Comparison of ENCODE assay signal across 25 cellular contexts in genomic region chr1:94475232-94475631, GRCh38.
"Had no signal": no experiment of that assay in that cellular context is flagged by ENCODE, and none has a peak within 500 bp of the region (broad histone marks: within the 10 kb centered on the region; RNA-seq: fewer than 3 reads in every experiment).

No MANE protein-coding gene starts in this region.

- DNase-seq: occipital lobe; ovary; posterior cingulate gyrus; psoas muscle; right cardiac atrium; right lobe of liver; sigmoid colon; small intestine; stimulated activated CD4-positive, alpha-beta T cell treated with anti-CD3 and anti-CD28 coated beads, Interleukin-15, amount 100 ng/mL, for 24 hours; stimulated activated CD4-positive, alpha-beta T cell treated with anti-CD3 and anti-CD28 coated beads, Interleukin-2, amount 100 ng/mL, for 24 hours; stimulated activated CD4-positive, alpha-beta T cell treated with anti-CD3 and anti-CD28 coated beads, Interleukin-2, amount 100 ng/mL, for 48 hours; stimulated activated CD4-positive, alpha-beta T cell treated with anti-CD3 and anti-CD28 coated beads, Interleukin-4, amount 100 ng/mL, for 24 hours; stimulated activated naive B cell treated with anti-CD40 and anti-IgM and Interleukin-4, amounts not matched to agents 10 μg/mL and 1 μg/mL and 100 μg/mL, for 72 hours; stimulated activated naive CD4-positive, alpha-beta T cell treated with Interleukin-2 at 50 U/mL for 16 hours; stomach; thyroid gland; trophoblast cell; upper lobe of left lung had no signal

- H3K4me3 ChIP-seq: neural progenitor cell, ovary, psoas muscle, right lobe of liver, sigmoid colon, stomach, thoracic aorta, thyroid gland, tibial nerve, upper lobe of left lung, vagina had no signal

- H3K4me1 ChIP-seq: neural progenitor cell, parathyroid adenoma, psoas muscle, sigmoid colon, tibial nerve, upper lobe of left lung, vagina had no signal

- H3K36me3 ChIP-seq: neural progenitor cell, ovary, thoracic aorta, thyroid gland had no signal

- H3K4me2 ChIP-seq: neural progenitor cell had no signal

- H3K9ac ChIP-seq: neural progenitor cell, parathyroid adenoma had no signal

- FAIRE-seq: urothelium cell line had no signal

- H3K27ac ChIP-seq: neural progenitor cell, ovary, parathyroid adenoma, psoas muscle, right lobe of liver, sigmoid colon, stomach, thoracic aorta, thyroid gland, tibial nerve, upper lobe of left lung, vagina had no signal

- ATAC-seq: psoas muscle; right cardiac atrium; stimulated activated effector memory CD8-positive, alpha-beta T cell treated with anti-CD3 and anti-CD28 coated beads, Interleukin-12 subunit alpha, Interleukin-12 subunit beta, amount 100 ng/mL, for 72 hours; stimulated activated naive B cell treated with anti-CD40 and anti-IgM and Interleukin-4, amounts not matched to agents 10 μg/mL and 1 μg/mL and 100 μg/mL, for 72 hours had no signal

- H3K27me3 ChIP-seq: neural progenitor cell, ovary, right lobe of liver, sigmoid colon, stomach, thyroid gland, tibial nerve, upper lobe of left lung, vagina had no signal

- H2AFZ ChIP-seq: neural progenitor cell, parathyroid adenoma had no signal

- H3K9me3 ChIP-seq: ovary, psoas muscle, right lobe of liver, sigmoid colon, stomach, thoracic aorta, thyroid gland, tibial nerve, upper lobe of left lung, vagina had no signal
